17 cellular contexts compared by ENCODE assay signal in the genomic region with DNA sequence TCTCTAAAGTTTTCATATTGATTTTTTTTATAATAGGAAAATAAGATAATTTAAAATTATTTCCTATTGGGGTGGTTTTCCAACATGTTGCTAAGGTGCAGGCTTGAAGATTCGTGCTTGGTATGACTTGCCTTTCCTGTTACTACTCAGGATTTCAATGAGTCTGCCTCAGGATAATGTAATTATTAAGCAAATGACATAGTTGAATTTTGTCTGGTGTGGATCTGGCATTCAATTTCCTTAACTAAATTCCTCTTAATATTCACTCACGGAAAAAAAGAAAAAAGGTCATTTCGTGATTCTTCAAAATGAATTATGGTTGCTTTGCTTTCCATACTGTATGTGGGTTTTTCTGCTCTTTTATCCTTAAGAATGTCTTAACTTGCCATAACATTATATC. TPM values are rescaled to one million over a fixed set of nuclear protein-coding genes. Genes with fewer than 3 reads are reported as not detected.
A peak's percentile ranks its signal among the peaks of the same experiment; 100 is the strongest.
DNase-seq lines count a peak whose midpoint lies in the region; ATAC-seq, FAIRE-seq and TF ChIP-seq lines count a peak whose summit lies in the region.
"Had no signal": no experiment of that assay in that cellular context is flagged by ENCODE, and none has a peak within 500 bp of the region (broad histone marks: within the 10 kb centered on the region; RNA-seq: fewer than 3 reads in every experiment).

No MANE protein-coding gene starts in this region.

- H2BK15ac ChIP-seq in H1 (ENCODE audit: low read length), result no peak overlapping the region

- no peak overlapping the region for H3K14ac ChIP-seq in H1 (ENCODE audit: insufficient read length)

- H3K36me3 Mint-ChIP-seq in nephron (ENCODE audit: low read depth), result no peaks in the 10 kb centered on the region
- no peaks in the 10 kb centered on the region for H3K36me3 Mint-ChIP-seq in type B pancreatic cell
- H3K36me3 Mint-ChIP-seq: CD8-positive, alpha-beta memory T cell had no signal

- peaks cover 15% of the 10 kb centered on the region for H3K4me1 Mint-ChIP-seq in nephron
- peaks cover 22% of the 10 kb centered on the region for H3K4me1 Mint-ChIP-seq in type B pancreatic cell (ENCODE audit: unreplicated experiment)
- H3K4me1 Mint-ChIP-seq: CD8-positive, alpha-beta memory T cell had no signal

- H3K56ac ChIP-seq in H1 (replicated peaks; ENCODE audit: insufficient read length, low read depth, low read length), result no peak overlapping the region

- no peak for TF ChIP-seq POLR2A in H1 (IDR thresholded peaks at IDR 0.05; ENCODE audit: control extremely low read depth in 1 of 2, low read depth in 2 of 2, low read length in 2 of 2)
- TF ChIP-seq POLR2A in gastroesophageal sphincter (IDR thresholded peaks at IDR 0.05), result no peak

- H3K4me1 ChIP-seq in left ventricle myocardium inferior, result peaks cover 27% of the 10 kb centered on the region
- H3K4me1 ChIP-seq in right atrium auricular region, result peaks cover 0 to 10% of the 10 kb centered on the region in 2 donors
- H3K4me1 ChIP-seq in H1 (replicated peaks in 1 of 4; ENCODE audit: control insufficient read depth in 3 of 4, insufficient read depth in 4 of 4, low read length in 3 of 4), result no peaks in the 10 kb centered on the region; a peak in 1 of 7 replicates
- H3K4me1 ChIP-seq in gastroesophageal sphincter, result no peaks in the 10 kb centered on the region
- H3K4me1 ChIP-seq: BLaER1, Caco-2 had no signal

- DNase-seq in left ventricle myocardium inferior, result no peak
- DNase-seq in right atrium auricular region (ENCODE audit: low spot score), result no peak
- DNase-seq in H1 (ENCODE audit: low read depth in 1 of 2, low spot score in 2 of 2), result no peak
- no peak for DNase-seq in type B pancreatic cell (ENCODE audit: extremely low spot score, unreplicated experiment)
- no peak for DNase-seq in GM10248 (ENCODE audit: extremely low spot score)
- no peak for DNase-seq in SIG-M5 (lab: John Stamatoyannopoulos, UW)
- DNase-seq: AML-193; Caco-2; CD8-positive, alpha-beta memory T cell; DND-41; GDM1; H9; HFFc6 had no signal

- no peak overlapping the region for H4K5ac ChIP-seq in H1 (ENCODE audit: insufficient read length, low read depth, low read length)

- intact Hi-C loops in left ventricle myocardium inferior (cut with micrococcal nuclease), result no loop called here

- no peak overlapping the region for H2BK5ac ChIP-seq in H1 (ENCODE audit: low read depth, low read length)

- no peaks in the 10 kb centered on the region for H3K27me3 Mint-ChIP-seq in nephron (ENCODE audit: low read depth)
- no peaks in the 10 kb centered on the region for H3K27me3 Mint-ChIP-seq in type B pancreatic cell
- H3K27me3 Mint-ChIP-seq: CD8-positive, alpha-beta memory T cell had no signal

- H2AFZ ChIP-seq in H1 (ENCODE audit: low read length), result peak overlapping the region; percentile 48; the same call in 1 of the 2 replicates

- 85% methylated on average over 3 of the region's 3 CpGs; no CpG with 5 or more reads in 1 of the 2 experiments for WGBS in H1 (ENCODE audit: extremely low coverage in 1 of 2, insufficient coverage in 1 of 2, insufficient read length in 1 of 2, insufficient replicate concordance in 2 of 2, low coverage in 1 of 2, low lambda C conversion rate in 2 of 2, missing lambda C conversion rate in 1 of 2), 2 experiments
- WGBS in gastroesophageal sphincter (ENCODE audit: low coverage in 1 of 2), 2 donors, result 50 to 56% methylated on average over 3 of the region's 3 CpGs

- TF ChIP-seq CTCF in left ventricle myocardium inferior (IDR thresholded peaks at IDR 0.05; ENCODE audit: borderline replicate concordance), result no peak
- TF ChIP-seq CTCF in right atrium auricular region (IDR thresholded peaks at IDR 0.05), result no peak
- no peak for TF ChIP-seq CTCF in H1 (IDR thresholded peaks at IDR 0.05; ENCODE audit: control extremely low read depth in 1 of 3, insufficient read depth in 1 of 3, low read depth in 1 of 3, low read length in 3 of 3)
- no peak for TF ChIP-seq CTCF in nephron (IDR thresholded peaks at IDR 0.05; ENCODE audit: unreplicated experiment in 3 of 3)
- no peak for TF ChIP-seq CTCF in type B pancreatic cell (conservative IDR thresholded peaks at IDR 0.05)
- no peak for TF ChIP-seq CTCF in gastroesophageal sphincter (IDR thresholded peaks at IDR 0.05)
- TF ChIP-seq CTCF in GM10248 (IDR thresholded peaks at IDR 0.05; ENCODE audit: control extremely low read depth, extremely low read depth, low read depth, missing control alignments), result no peak

- no peak for FAIRE-seq in H1 (lab: Jason Lieb, UNC)

- no peak overlapping the region for H2BK12ac ChIP-seq in H1 (ENCODE audit: low read depth, low read length)

- no peak overlapping the region for H2AK5ac ChIP-seq in H1 (ENCODE audit: low read depth, low read length)

- H4K8ac ChIP-seq in H1 (ENCODE audit: extremely low read depth, insufficient read depth, low read length), result no peak overlapping the region

- no peak overlapping the region for H2BK120ac ChIP-seq in H1 (replicated peaks; ENCODE audit: low read depth, low read length)

- TF ChIP-seq EP300 in H1 (IDR thresholded peaks at IDR 0.05; ENCODE audit: borderline replicate concordance in 1 of 2, low read depth in 2 of 2, low read length in 2 of 2) (no peak), gastroesophageal sphincter (IDR thresholded peaks at IDR 0.05) (no peak)

- no peak overlapping the region for H3K9ac ChIP-seq in H1 (replicated peaks in 1 of 4; ENCODE audit: extremely low read depth in 1 of 4, low read depth in 3 of 4, low read length in 3 of 4)
- H3K9ac ChIP-seq: BLaER1 had no signal

- H3K36me3 ChIP-seq in left ventricle myocardium inferior (no peaks in the 10 kb centered on the region), right atrium auricular region (no peaks in the 10 kb centered on the region), H1 (ENCODE audit: control insufficient read depth in 2 of 4, insufficient read depth in 4 of 4, low read length in 3 of 4) (no peaks in the 10 kb centered on the region; a peak in 1 of 8 replicates), gastroesophageal sphincter (no peaks in the 10 kb centered on the region)
- H3K36me3 ChIP-seq: BLaER1 had no signal

- no peak overlapping the region for H3K18ac ChIP-seq in H1 (ENCODE audit: extremely low read depth, low read length)

- H3K27ac Mint-ChIP-seq in nephron (peak overlapping the region; percentile 47 to 79 (median 54)), type B pancreatic cell (peak overlapping the region; percentile 92)
- H3K27ac Mint-ChIP-seq: CD8-positive, alpha-beta memory T cell; H9; HFFc6 had no signal

- POLR2A ChIA-PET in H1 (lab: Charles Lee; ENCODE audit: partially characterized antibody) (no interaction called here), GM10248 (lab: Yijun Ruan, JAX) (no interaction called here)

- no peak overlapping the region for H3K23ac ChIP-seq in H1 (ENCODE audit: insufficient read length)

- H3K79me1 ChIP-seq in H1 (ENCODE audit: low read depth, low read length), result no peaks in the 10 kb centered on the region

- no peak overlapping the region for H3K4ac ChIP-seq in H1 (replicated peaks; ENCODE audit: insufficient read length, low read depth, low read length)

- no peak overlapping the region for H3K4me3 Mint-ChIP-seq in nephron
- peak overlapping the region; percentile 42 for H3K4me3 Mint-ChIP-seq in type B pancreatic cell
- H3K4me3 Mint-ChIP-seq: CD8-positive, alpha-beta memory T cell; H9; HFFc6 had no signal

- H3K4me3 ChIP-seq in left ventricle myocardium inferior (no peak overlapping the region), right atrium auricular region (no peak overlapping the region), H1 (ENCODE audit: extremely low read depth in 1 of 4, insufficient read depth in 2 of 4, low read depth in 3 of 4, low read length in 4 of 4) (no peak overlapping the region), gastroesophageal sphincter (no peak overlapping the region)
- H3K4me3 ChIP-seq: BLaER1 had no signal

- no peak overlapping the region for H3K4me2 ChIP-seq in H1 (ENCODE audit: insufficient read depth in 1 of 2, low read depth in 2 of 2, low read length in 2 of 2)
- H3K4me2 ChIP-seq: BLaER1 had no signal

- H3K27me3 ChIP-seq in left ventricle myocardium inferior (ENCODE audit: low read depth) (no peaks in the 10 kb centered on the region), right atrium auricular region (no peaks in the 10 kb centered on the region), H1 (replicated peaks in 1 of 4; ENCODE audit: control insufficient read depth in 3 of 4, extremely low read depth in 1 of 4, insufficient read depth in 3 of 4, low read length in 3 of 4) (no peaks in the 10 kb centered on the region), gastroesophageal sphincter (no peaks in the 10 kb centered on the region)
- H3K27me3 ChIP-seq: BLaER1 had no signal

- H4K91ac ChIP-seq in H1 (replicated peaks; ENCODE audit: insufficient read length, low read length), result no peak overlapping the region

- no peak overlapping the region for H2BK20ac ChIP-seq in H1 (ENCODE audit: low read length)

- ATAC-seq in gastroesophageal sphincter, result no peak

- CTCF ChIA-PET in H1 (lab: Charles Lee; ENCODE audit: partially characterized antibody) (interaction anchor here (1.8 to 2.8 kb wide), 2 partner anchors 134 to 139 kb away, joined by 3 to 24 read pairs; no protein-coding TSS in a partner anchor), GM10248 (lab: Yijun Ruan, JAX) (interaction anchor here (0.9 to 1.0 kb wide), 3 partner anchors 9 to 74 kb away, joined by 3 read pairs; a partner anchor contains a TSS)

- H4K20me1 ChIP-seq in H1 (replicated peaks in 1 of 2; ENCODE audit: control insufficient read depth in 1 of 2, insufficient read depth in 2 of 2, low read length in 2 of 2), result no peaks in the 10 kb centered on the region
- H4K20me1 ChIP-seq: BLaER1 had no signal

- H3K23me2 ChIP-seq in H1 (ENCODE audit: low read depth, low read length), result no peaks in the 10 kb centered on the region

- peaks cover 2% of the 10 kb centered on the region for H3K9me3 Mint-ChIP-seq in nephron
- H3K9me3 Mint-ChIP-seq in type B pancreatic cell, result no peaks in the 10 kb centered on the region
- H3K9me3 Mint-ChIP-seq: CD8-positive, alpha-beta memory T cell; H9; HFFc6 had no signal

- no peaks in the 10 kb centered on the region for H3K9me3 ChIP-seq in left ventricle myocardium inferior (replicated peaks)
- H3K9me3 ChIP-seq in right atrium auricular region, result no peaks in the 10 kb centered on the region
- no peaks in the 10 kb centered on the region for H3K9me3 ChIP-seq in H1 (ENCODE audit: insufficient read depth in 2 of 2, low read depth in 1 of 2, low read length in 1 of 2)
- no peaks in the 10 kb centered on the region for H3K9me3 ChIP-seq in gastroesophageal sphincter
- H3K9me3 ChIP-seq: Caco-2 had no signal

- no peaks in the 10 kb centered on the region for H3K79me2 ChIP-seq in H1 (ENCODE audit: control insufficient read depth in 1 of 2, insufficient read depth in 2 of 2, low read length in 2 of 2)

- H3K27ac ChIP-seq in left ventricle myocardium inferior (replicated peaks) (peak overlapping the region; percentile 40), right atrium auricular region (no peak overlapping the region), H1 (ENCODE audit: low read depth, low read length) (no peak overlapping the region), gastroesophageal sphincter (no peak overlapping the region)
- H3K27ac ChIP-seq: 22Rv1, BLaER1 had no signal

- no peak for TF ChIP-seq RAD21 in H1 (IDR thresholded peaks at IDR 0.05 in 1 of 2, conservative IDR thresholded peaks at IDR 0.05 in 1 of 2; ENCODE audit: low read depth in 2 of 2, low read length in 2 of 2)

RNA-seq across cellular contexts. Expression of a gene that starts 9.3 kb away (rescaled TPM):
- total RNA-seq in left ventricle myocardium inferior (173 TPM), right atrium auricular region (100 to 1,000 TPM in 1 of 2 donors, 10 to 100 TPM in 1; 78.2 to 117 TPM), type B pancreatic cell (ENCODE audit: low replicate concordance) (2.0 and 5.0 TPM in 2 replicates), gastroesophageal sphincter (10 to 100 TPM; 36.0 to 57.6 (median 48.0) TPM)
- 5.0 and 5.7 TPM in 2 replicates for total RNA-seq in H1 (2021; fragmentation: NEBNext Ultra II Directional; extraction: Animal tissue kit (Norgen Biotek cat#: 25700))
- polyA plus RNA-seq in H1 (2011; rRNA removed), result 2.0 and 2.4 TPM in 2 replicates
- polyA plus RNA-seq in H1 (2011; cell fraction: cytosol; rRNA removed), result 4.7 TPM
- polyA plus RNA-seq in H1 (2011; cell fraction: nucleus; rRNA removed), result 8.2 TPM
- 2.8 to 4.3 TPM (median 4.0 TPM) in 4 replicates for polyA plus RNA-seq in H1 (2012, experiment 1 of 2)
- polyA plus RNA-seq in H1 (2012, experiment 2 of 2), result 0.10 TPM
- polyA plus RNA-seq in H1 (2013, experiment 1 of 2), result 5.2 TPM
- polyA plus RNA-seq in H1 (2013, experiment 2 of 2), result 4.2 TPM
- polyA minus RNA-seq in H1 (2011; rRNA and poly(A)+ RNA removed), result 5.4 and 10.6 TPM in 2 replicates
- 3.6 TPM for polyA minus RNA-seq in H1 (2011; cell fraction: cytosol; rRNA and poly(A)+ RNA removed)
- polyA minus RNA-seq in H1 (2011; cell fraction: nucleus; rRNA and poly(A)+ RNA removed), result 13.5 TPM
- total RNA-seq: CD8-positive, alpha-beta memory T cell had no signal
- polyA plus RNA-seq: CD8-positive, alpha-beta memory T cell had no signal
